ENCODE assay signal across 21 cellular contexts in genomic region chr12:22169281-22169824, GRCh38.
DNase-seq lines count a peak whose midpoint lies in the region; ATAC-seq and TF ChIP-seq lines count a peak whose summit lies in the region.
"Had no signal": no experiment of that assay in that cellular context is flagged by ENCODE, and none has a peak within 500 bp of the region (broad histone marks: within the 10 kb centered on the region; RNA-seq: fewer than 3 reads in every experiment).

No MANE protein-coding gene starts in this region.

- intact Hi-C loops in activated CD4-positive, alpha-beta T cell treated with anti-CD3 and anti-CD28 coated beads for 36 hours (cut with DNase I, micrococcal nuclease): loop anchor here in 1 of 2 experiments (10.0 kb wide), 1 partner anchor 65 kb away; no protein-coding TSS in a partner anchor

- POLR2A ChIA-PET in activated CD4-positive, alpha-beta T cell treated with anti-CD3 and anti-CD28 coated beads for 36 hours (lab: Charles Lee): no interaction called here

- H3K27me3 Mint-ChIP-seq in activated CD4-positive, alpha-beta T cell treated with anti-CD3 and anti-CD28 coated beads for 36 hours: no peaks in the 10 kb centered on the region
- H3K27me3 Mint-ChIP-seq in nephron progenitor cell (ENCODE audit: low read depth, poor library complexity): peaks cover 6% of the 10 kb centered on the region

- no peak overlapping the region for H3K4me3 Mint-ChIP-seq in activated CD4-positive, alpha-beta T cell treated with anti-CD3 and anti-CD28 coated beads for 36 hours
- H3K4me3 Mint-ChIP-seq in nephron progenitor cell: no peak overlapping the region
- H3K4me3 Mint-ChIP-seq: B cell had no signal

- no peak overlapping the region for H3K27ac Mint-ChIP-seq in activated CD4-positive, alpha-beta T cell treated with anti-CD3 and anti-CD28 coated beads for 36 hours
- peak overlapping the region; percentile 41 for H3K27ac Mint-ChIP-seq in nephron progenitor cell
- H3K27ac Mint-ChIP-seq: B cell had no signal

- TF ChIP-seq CTCF in nephron progenitor cell (IDR thresholded peaks at IDR 0.05) (no peak), foreskin fibroblast (IDR thresholded peaks at IDR 0.05; ENCODE audit: low read depth, low read length) (no peak)

- H3K4me3 ChIP-seq in Jurkat, Clone E6-1 (ENCODE audit: low read length): no peak overlapping the region
- H3K4me3 ChIP-seq in foreskin fibroblast (ENCODE audit: low read depth in 1 of 2, low read length in 2 of 2): no peak overlapping the region
- H3K4me3 ChIP-seq: SK-N-MC had no signal

- peaks cover 2% of the 10 kb centered on the region for H3K9me3 Mint-ChIP-seq in activated CD4-positive, alpha-beta T cell treated with anti-CD3 and anti-CD28 coated beads for 36 hours (ENCODE audit: low read depth)
- no peaks in the 10 kb centered on the region for H3K9me3 Mint-ChIP-seq in nephron progenitor cell

- CTCF ChIA-PET in activated CD4-positive, alpha-beta T cell treated with anti-CD3 and anti-CD28 coated beads for 36 hours (lab: Charles Lee): no interaction called here

- DNase-seq in activated CD4-positive, alpha-beta T cell treated with anti-CD3 and anti-CD28 coated beads for 36 hours: no peak
- DNase-seq in activated CD4-positive, alpha-beta T cell treated with anti-CD3 and anti-CD28 coated beads, Interleukin-2, amount 50 U/mL, for 48 hours: no peak
- peak; percentile 27 for DNase-seq in Jurkat, Clone E6-1 (ENCODE audit: low read depth, low spot score)
- peak; percentile 13 for DNase-seq in RPMI8226
- no peak for DNase-seq in nephron progenitor cell
- DNase-seq in foreskin fibroblast: no peak
- no peak for DNase-seq in RKO (ENCODE audit: low spot score)
- no peak for DNase-seq in stimulated activated naive CD4-positive, alpha-beta T cell (lab: John Stamatoyannopoulos, UW)
- DNase-seq: DMS79 treated with DMSO at 0.1 percent for 48 hours, GOT3, HCEC 1CT, KG1, NCI-H1417 treated with DMSO at 0.1 percent for 48 hours, NCI-H187, NCI-H226, NCI-H510A treated with DMSO at 0.1 percent for 48 hours, OCI-M1, SHP77, SW 1271 had no signal

- no peaks in the 10 kb centered on the region for H3K36me3 Mint-ChIP-seq in activated CD4-positive, alpha-beta T cell treated with anti-CD3 and anti-CD28 coated beads for 36 hours (ENCODE audit: low read depth)
- H3K36me3 Mint-ChIP-seq in nephron progenitor cell (ENCODE audit: low read depth): no peaks in the 10 kb centered on the region

- peak; percentile 60 for ATAC-seq in activated CD4-positive, alpha-beta T cell treated with anti-CD3 and anti-CD28 coated beads for 36 hours

- peaks cover 11% of the 10 kb centered on the region for H3K4me1 Mint-ChIP-seq in activated CD4-positive, alpha-beta T cell treated with anti-CD3 and anti-CD28 coated beads for 36 hours
- peaks cover under 1% of the 10 kb centered on the region for H3K4me1 Mint-ChIP-seq in nephron progenitor cell

Comparison
In these comparisons a context has a peak if more than half of its experiments do, and no peak if none do; other contexts are left out.
1. DNase-seq: peak in Jurkat, Clone E6-1 (single experiment) and RPMI8226 (single experiment); none in activated CD4-positive, alpha-beta T cell treated with anti-CD3 and anti-CD28 coated beads for 36 hours (single experiment), activated CD4-positive, alpha-beta T cell treated with anti-CD3 and anti-CD28 coated beads, Interleukin-2, amount 50 U/mL, for 48 hours (0 of 2), nephron progenitor cell (single experiment), foreskin fibroblast (0 of 2), RKO (single experiment) and stimulated activated naive CD4-positive, alpha-beta T cell (0 of 6).